In the genomic region with DNA sequence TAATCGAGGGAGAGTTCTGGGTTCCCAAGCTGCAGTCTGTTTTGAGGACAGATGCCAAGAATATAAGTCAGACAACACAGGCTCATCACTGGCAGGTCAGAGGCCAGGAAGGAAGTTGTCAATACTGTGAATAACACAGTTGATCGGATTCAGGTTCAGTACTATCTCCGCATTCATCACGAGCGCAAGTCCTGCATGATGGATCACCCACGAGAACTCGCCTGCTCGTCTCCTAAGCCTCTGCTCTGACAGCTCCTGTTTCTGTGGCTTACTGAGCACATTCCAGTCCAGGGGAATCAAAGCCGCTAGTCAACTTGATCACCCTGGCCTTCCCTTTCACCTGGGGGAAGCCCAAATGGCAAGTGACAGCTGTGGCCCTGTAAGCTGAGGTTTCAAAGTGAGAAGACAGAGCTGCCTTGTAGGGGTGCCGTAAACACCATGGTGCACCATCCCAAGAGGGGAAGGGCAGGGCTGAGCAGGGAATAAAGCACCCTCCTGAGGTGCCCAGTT, we compare ENCODE assay signal across 30 cellular contexts.
A peak's percentile ranks its signal among the peaks of the same experiment; 100 is the strongest.
DNase-seq lines count a peak whose midpoint lies in the region; TF ChIP-seq lines count a peak whose summit lies in the region.
"Had no signal": no experiment of that assay in that cellular context is flagged by ENCODE, and none has a peak within 500 bp of the region (broad histone marks: within the 10 kb centered on the region; RNA-seq: fewer than 3 reads in every experiment).

No MANE protein-coding gene starts in this region.

- no peaks in the 10 kb centered on the region for H3K36me3 ChIP-seq in mesodermal cell (ENCODE audit: control insufficient read depth, insufficient read depth, low read length)
- H3K36me3 ChIP-seq: cardiac muscle cell, prostate gland, upper lobe of right lung had no signal

- peak overlapping the region; percentile 20 for H3K27ac Mint-ChIP-seq in type B pancreatic cell
- H3K27ac Mint-ChIP-seq: GM23338; IgD-negative memory B cell; stimulated activated naive B cell treated with anti-CD40 and anti-IgM and Interleukin-4, amounts not matched to agents 10 μg/mL and 1 μg/mL and 100 μg/mL, for 72 hours had no signal

- H3K9me3 ChIP-seq in mesodermal cell (ENCODE audit: control insufficient read depth, low read length), result no peaks in the 10 kb centered on the region
- H3K9me3 ChIP-seq: mucosa of descending colon, Peyer's patch, prostate gland, upper lobe of right lung had no signal

- H3K4me3 ChIP-seq in fibroblast of mammary gland (ENCODE audit: control insufficient read depth, low read depth, low read length) (no peak overlapping the region), mesodermal cell (ENCODE audit: extremely low read depth, insufficient read depth, low read length, poor library complexity, severe bottlenecking) (no peak overlapping the region)
- H3K4me3 ChIP-seq: cardiac muscle cell, GM23338, mucosa of descending colon, Peyer's patch, prostate gland, upper lobe of right lung had no signal

- peaks cover 39% of the 10 kb centered on the region for H3K4me1 Mint-ChIP-seq in type B pancreatic cell (ENCODE audit: unreplicated experiment)
- H3K4me1 Mint-ChIP-seq: CD14-positive monocyte had no signal

- no peak for TF ChIP-seq CTCF in fibroblast of mammary gland (conservative IDR thresholded peaks at IDR 0.05; ENCODE audit: control insufficient read depth, insufficient read depth, low read depth, low read length)
- no peak for TF ChIP-seq CTCF in type B pancreatic cell (conservative IDR thresholded peaks at IDR 0.05)

- no peaks in the 10 kb centered on the region for H3K9me3 Mint-ChIP-seq in type B pancreatic cell
- H3K9me3 Mint-ChIP-seq: GM23338 had no signal

- WGBS in mesodermal cell (ENCODE audit: insufficient coverage in 2 of 2), 2 experiments, result 81 to 87% methylated on average over 9 to 10 of the region's 10 CpGs

- H3K36me3 Mint-ChIP-seq in type B pancreatic cell, result no peaks in the 10 kb centered on the region

- H3K4me3 Mint-ChIP-seq in type B pancreatic cell, result no peak overlapping the region
- H3K4me3 Mint-ChIP-seq: CD14-positive monocyte; GM23338; IgD-negative memory B cell; stimulated activated naive B cell treated with anti-CD40 and anti-IgM and Interleukin-4, amounts not matched to agents 10 μg/mL and 1 μg/mL and 100 μg/mL, for 72 hours had no signal

- peaks cover 52% of the 10 kb centered on the region for H3K4me1 ChIP-seq in mesodermal cell (ENCODE audit: control insufficient read depth, insufficient read depth, low read length, poor library complexity, severe bottlenecking)
- H3K4me1 ChIP-seq: Peyer's patch, prostate gland, upper lobe of right lung had no signal

- H3K27ac ChIP-seq in mesodermal cell (ENCODE audit: low read depth, low read length, severe bottlenecking), result peak overlapping the region; percentile 53
- H3K27ac ChIP-seq: cardiac muscle cell, Peyer's patch, prostate gland, upper lobe of right lung had no signal

- DNase-seq in NCI-H2171 treated with DMSO at 0.1 percent for 48 hours (lab: John Stamatoyannopoulos, UW), result peak; percentile 61
- no peak for DNase-seq in NCI-H2171 (lab: John Stamatoyannopoulos, UW)
- DNase-seq in fibroblast of mammary gland (ENCODE audit: low read depth), result peak; percentile 64
- no peak for DNase-seq in type B pancreatic cell (ENCODE audit: extremely low spot score, unreplicated experiment)
- DNase-seq in DMS79 treated with DMSO at 0.1 percent for 48 hours (lab: John Stamatoyannopoulos, UW), result no peak
- no peak for DNase-seq in central memory CD4-positive, alpha-beta T cell
- no peak for DNase-seq in activated gamma-delta T cell (lab: John Stamatoyannopoulos, UW)
- DNase-seq: 8988T; activated CD4-positive, alpha-beta T cell treated with anti-CD3 and anti-CD28 coated beads, Interleukin-2, amount 50 U/mL, for 48 hours; activated CD4-positive, CD25-positive, alpha-beta regulatory T cell treated with anti-CD3 and anti-CD28 coated beads, Interleukin-2, amount 50 U/mL, for 72 hours; activated T-cell treated with anti-CD3 and anti-CD28 coated beads, Interleukin-2, amount 50 U/mL, for 48 hours; Caco-2; cortex of kidney; foreskin fibroblast; kidney; mucosa of descending colon; NCI-H1048; NCI-H187; NCI-H526 treated with DMSO at 0.1 percent for 48 hours; Peyer's patch; SHP77 treated with DMSO at 0.1 percent for 48 hours; stimulated activated naive B cell treated with anti-CD40 and anti-IgM and Interleukin-4, amounts not matched to agents 10 μg/mL and 1 μg/mL and 100 μg/mL, for 72 hours; substantia nigra; upper lobe of right lung had no signal

- H3K27me3 Mint-ChIP-seq in type B pancreatic cell, result no peaks in the 10 kb centered on the region
- H3K27me3 Mint-ChIP-seq: IgD-negative memory B cell; stimulated activated naive B cell treated with anti-CD40 and anti-IgM and Interleukin-4, amounts not matched to agents 10 μg/mL and 1 μg/mL and 100 μg/mL, for 72 hours had no signal

Comparison
In these comparisons a context has a peak if more than half of its experiments do, and no peak if none do; other contexts are left out.
1. DNase-seq: peak in NCI-H2171 treated with DMSO at 0.1 percent for 48 hours (single experiment) and fibroblast of mammary gland (single experiment); none in NCI-H2171 (single experiment), type B pancreatic cell (single experiment), DMS79 treated with DMSO at 0.1 percent for 48 hours (single experiment), central memory CD4-positive, alpha-beta T cell (single experiment) and activated gamma-delta T cell (single experiment).